9 cellular contexts compared by ENCODE assay signal in the genomic region with DNA sequence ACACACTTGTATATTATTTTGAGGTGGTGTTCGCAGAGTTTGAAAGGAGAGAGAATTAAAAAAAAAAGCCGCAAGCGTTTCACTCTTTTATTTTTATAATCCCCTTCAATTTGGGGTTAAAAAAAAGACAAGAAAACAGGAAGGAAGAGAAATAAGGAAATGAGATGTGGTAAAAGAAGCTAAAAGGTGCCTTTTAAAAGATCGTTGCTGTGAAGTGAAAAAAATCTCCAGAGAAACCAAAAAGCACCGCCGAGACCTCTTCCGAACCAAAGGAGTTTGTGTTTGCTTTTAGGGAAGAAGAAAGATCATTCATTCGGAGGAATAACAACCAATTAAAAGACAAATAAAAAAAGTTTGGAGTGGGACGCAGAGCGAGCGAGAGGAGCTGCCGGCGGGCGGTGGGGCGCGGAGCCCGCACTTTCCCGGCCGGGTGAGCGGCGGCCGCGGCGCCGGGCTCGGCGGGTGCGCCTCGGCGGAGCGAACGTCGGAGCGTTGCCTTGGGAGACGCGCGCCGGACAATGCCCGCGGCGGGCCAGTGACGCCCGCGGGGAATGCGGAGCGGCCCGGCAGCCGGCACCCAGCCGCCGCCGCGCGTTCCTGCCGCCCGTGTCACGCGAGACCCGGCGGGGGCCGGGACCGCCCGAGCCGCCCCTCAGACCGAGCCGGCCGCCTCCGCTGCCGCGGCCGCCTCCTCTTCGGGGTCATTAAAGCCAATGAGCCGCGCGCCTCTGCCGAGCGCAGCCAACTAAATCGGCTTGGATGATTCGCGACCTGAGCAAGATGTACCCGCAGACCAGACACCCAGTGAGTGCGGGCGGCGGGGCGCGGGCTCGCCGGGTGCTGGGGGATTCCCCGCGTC. TPM values are rescaled to one million over a fixed set of nuclear protein-coding genes. Genes with fewer than 3 reads are reported as not detected.
DNase-seq lines count a peak whose midpoint lies in the region; ATAC-seq, FAIRE-seq and TF ChIP-seq lines count a peak whose summit lies in the region.
"Had no signal": no experiment of that assay in that cellular context is flagged by ENCODE, and none has a peak within 500 bp of the region (broad histone marks: within the 10 kb centered on the region; RNA-seq: fewer than 3 reads in every experiment).

No MANE protein-coding gene starts in this region.

- TF ChIP-seq CTCF in H9 (conservative IDR thresholded peaks at IDR 0.05) (no peak), breast epithelium (IDR thresholded peaks at IDR 0.05) (no peak)

- H3K79me2 ChIP-seq in H9 (ENCODE audit: insufficient read depth, low read length) = peaks cover 3% of the 10 kb centered on the region; the same call in 1 of the 2 replicates

- H2BK20ac ChIP-seq in H9 (ENCODE audit: low read depth, low read length, poor library complexity, severe bottlenecking) = no peak overlapping the region

- no peak overlapping the region for H4K8ac ChIP-seq in H9 (replicated peaks; ENCODE audit: insufficient read length, low read depth, low read length)

- peak overlapping the region; percentile 60 for H3K18ac ChIP-seq in H9 (ENCODE audit: insufficient read length, low read depth, low read length)

- CTCF ChIA-PET in CD8-positive, alpha-beta memory T cell (lab: Charles Lee) = interaction anchor here (0.7 to 1.6 kb wide), 10 partner anchors 8 to 133 kb away, joined by 3 to 5 read pairs (median 3); no protein-coding TSS in a partner anchor

- no peak overlapping the region for H3K4ac ChIP-seq in H9 (ENCODE audit: low read depth, low read length)

- FAIRE-seq in islet of Langerhans (lab: Jason Lieb, UNC) (peak; percentile 70), small intestine (lab: Jason Lieb, UNC) (no peak)

- H3K4me3 Mint-ChIP-seq in CD8-positive, alpha-beta memory T cell = peak overlapping the region in 6 of 7 donors; percentile 74 to 97 (median 94)
- H3K4me3 Mint-ChIP-seq in H9 = peak overlapping the region; percentile 81 to 89

- H3K9me3 ChIP-seq in CD8-positive, alpha-beta memory T cell (ENCODE audit: low read length) = no peaks in the 10 kb centered on the region
- H3K9me3 ChIP-seq in H9 (ENCODE audit: control insufficient read depth, low read depth, low read length) (no peaks in the 10 kb centered on the region), breast epithelium (peaks cover 0 to 6% of the 10 kb centered on the region in 2 donors), small intestine (ENCODE audit: control insufficient read depth, low read depth) (no peaks in the 10 kb centered on the region)

- peaks cover 36 to 47% (median 45%) of the 10 kb centered on the region in 3 donors for H3K4me1 Mint-ChIP-seq in CD8-positive, alpha-beta memory T cell
- peaks cover 23 to 31% of the 10 kb centered on the region in 2 experiments for H3K4me1 Mint-ChIP-seq in H9

- H2BK5ac ChIP-seq in H9 (ENCODE audit: insufficient read length, low read length) = no peak overlapping the region

- H3K36me3 Mint-ChIP-seq in CD8-positive, alpha-beta memory T cell = peaks cover 0 to 18% (median 3%) of the 10 kb centered on the region in 3 donors
- peaks cover 2 to 31% (median 14%) of the 10 kb centered on the region in 3 experiments; a peak in 6 of 7 replicates for H3K36me3 Mint-ChIP-seq in H9 (ENCODE audit: insufficient read depth in 1 of 3, low read depth in 3 of 3)

- H3T11ph ChIP-seq in H9 (ENCODE audit: low read length) = no peak overlapping the region

- no peak overlapping the region for H2AFZ ChIP-seq in H9 (ENCODE audit: low read length)

- POLR2A ChIA-PET in CD8-positive, alpha-beta memory T cell (lab: Charles Lee) = interaction anchor here (0.5 to 2.2 kb wide), 21 partner anchors 8 to 311 kb away, joined by 3 to 33 read pairs (median 3); no protein-coding TSS in a partner anchor

- no peak overlapping the region for H4K91ac ChIP-seq in H9 (ENCODE audit: insufficient read length, low read depth, low read length)

- peaks cover 18% of the 10 kb centered on the region for H3K23me2 ChIP-seq in H9 (ENCODE audit: insufficient read length, low read depth, low read length, poor library complexity, severe bottlenecking)

- no peak overlapping the region for H4K5ac ChIP-seq in H9 (ENCODE audit: insufficient read length, low read depth, low read length)

- H4K20me1 ChIP-seq in H9 (ENCODE audit: control insufficient read depth, insufficient read depth, insufficient read length) = no peaks in the 10 kb centered on the region

- H2AK5ac ChIP-seq in H9 (ENCODE audit: insufficient read length, low read length) = no peak overlapping the region

- H3K9me3 Mint-ChIP-seq in CD8-positive, alpha-beta memory T cell = peaks cover 0 to 3% (median 0%) of the 10 kb centered on the region in 5 donors
- H3K9me3 Mint-ChIP-seq in H9 = peaks cover 4% of the 10 kb centered on the region in 2 experiments; a peak in 3 of 5 replicates
- H3K9me3 Mint-ChIP-seq: T-helper 1 cell treated with Interleukin-12 subunit alpha and Interleukin-12 subunit beta and Interleukin-4 antibody, amounts not matched to agents 30 μg/mL and 1 μg/mL, for 36 hours had no signal

- H2BK120ac ChIP-seq in H9 (ENCODE audit: low read depth, low read length, poor library complexity, severe bottlenecking) = no peak overlapping the region

- ATAC-seq in GM19035 (IDR thresholded peaks at IDR 0.05; ENCODE audit: unreplicated experiment) = no peak

- H3K4me2 ChIP-seq in H9 (ENCODE audit: insufficient read depth, insufficient read length, low read length) = peak overlapping the region; percentile 58

- H3K56ac ChIP-seq in H9 (ENCODE audit: insufficient read length, low read depth, low read length) = no peak overlapping the region

- peak overlapping the region; percentile 79 for H3K4me3 ChIP-seq in CD8-positive, alpha-beta memory T cell (ENCODE audit: low read length)
- H3K4me3 ChIP-seq in breast epithelium = peak overlapping the region; percentile 85 to 97 (median 96)
- peak overlapping the region; percentile 96 to 99 for H3K4me3 ChIP-seq in small intestine (ENCODE audit: low read depth in 1 of 2, low read length in 2 of 2)

- peak overlapping the region; percentile 90 for H3K9ac ChIP-seq in H9 (ENCODE audit: extremely low read depth, insufficient read length, low read length)

- H3K23ac ChIP-seq in H9 (ENCODE audit: insufficient read length, low read depth, low read length) = no peak overlapping the region

- intact Hi-C loops in breast epithelium (cut with DNase I; ENCODE audit: low total_unique reads) = no loop called here

- no peak for TF ChIP-seq POLR2A in breast epithelium (IDR thresholded peaks at IDR 0.05)

- H3K27me3 Mint-ChIP-seq in CD8-positive, alpha-beta memory T cell = peaks cover 4 to 7% of the 10 kb centered on the region in 2 donors
- H3K27me3 Mint-ChIP-seq in H9 (ENCODE audit: low read depth) = peaks cover 7% of the 10 kb centered on the region

- peak overlapping the region; percentile 76 for H3K27ac ChIP-seq in CD8-positive, alpha-beta memory T cell (ENCODE audit: low read depth, low read length)
- H3K27ac ChIP-seq in H9 (ENCODE audit: insufficient read length, low read depth, low read length) (no peak overlapping the region), breast epithelium (peak overlapping the region; percentile 97), small intestine (ENCODE audit: low read depth in 1 of 2, low read length in 1 of 2) (peak overlapping the region; percentile 85 to 98)

- H3K27ac Mint-ChIP-seq in CD8-positive, alpha-beta memory T cell = peak overlapping the region in 3 of 8 donors; percentile 36 to 75 (median 38)
- H3K27ac Mint-ChIP-seq in H9 = no peak overlapping the region

- no peaks in the 10 kb centered on the region for H3K36me3 ChIP-seq in CD8-positive, alpha-beta memory T cell (ENCODE audit: insufficient read depth, low read length)
- H3K36me3 ChIP-seq in breast epithelium (no peaks in the 10 kb centered on the region), small intestine (ENCODE audit: control insufficient read depth in 2 of 2, insufficient read depth in 2 of 2, low read length in 2 of 2) (no peaks in the 10 kb centered on the region)

- H2BK15ac ChIP-seq in H9 (ENCODE audit: low read depth, low read length) = no peak overlapping the region

- no peaks in the 10 kb centered on the region for H3K27me3 ChIP-seq in CD8-positive, alpha-beta memory T cell (ENCODE audit: insufficient read depth, low read length, poor library complexity, severe bottlenecking)
- H3K27me3 ChIP-seq in H9 (ENCODE audit: insufficient read depth, low read length) = no peaks in the 10 kb centered on the region
- no peaks in the 10 kb centered on the region for H3K27me3 ChIP-seq in breast epithelium
- H3K27me3 ChIP-seq in small intestine (ENCODE audit: control insufficient read depth in 2 of 2, insufficient read depth in 2 of 2, low read length in 2 of 2) = no peaks in the 10 kb centered on the region

- H3K4me1 ChIP-seq in CD8-positive, alpha-beta memory T cell (ENCODE audit: insufficient read depth, low read length) = peaks cover 33% of the 10 kb centered on the region
- H3K4me1 ChIP-seq in H9 (ENCODE audit: insufficient read depth, low read length) = peaks cover 3% of the 10 kb centered on the region; the same call in 1 of the 2 replicates
- no peaks in the 10 kb centered on the region for H3K4me1 ChIP-seq in breast epithelium
- peaks cover 7 to 8% of the 10 kb centered on the region in 2 donors for H3K4me1 ChIP-seq in small intestine (ENCODE audit: control insufficient read depth in 2 of 2, insufficient read depth in 1 of 2, low read depth in 1 of 2, low read length in 1 of 2)

- H2BK12ac ChIP-seq in H9 (ENCODE audit: insufficient read length, low read depth, low read length) = no peak overlapping the region

- peak in 2 of 5 donors; percentile 52 to 58 for DNase-seq in CD8-positive, alpha-beta memory T cell
- peak; percentile 42 for DNase-seq in H9
- peak; percentile 17 for DNase-seq in SK-MEL-5 (ENCODE audit: low read depth, low spot score)
- peak in 1 of 2 donors; percentile 40 for DNase-seq in breast epithelium (ENCODE audit: low spot score in 2 of 2)
- peak; percentile 28 for DNase-seq in small intestine
- no peak for DNase-seq in hippocampal formation (lab: John Stamatoyannopoulos, UW)

- WGBS in H9 (ENCODE audit: extremely low coverage, insufficient read length, low lambda C conversion rate) = no CpG with 5 or more reads among the region's 89 CpGs
- 0 to 1% (median 0%) methylated on average over 74 to 89 of the region's 89 CpGs for WGBS in small intestine, 3 donors

- in situ Hi-C loops in SK-MEL-5 (cut with HindIII; ENCODE audit: low pct_unique_long_range_greater_than_20kb, low sequenced_read_pairs) = no loop called here

- H3K79me1 ChIP-seq in H9 (ENCODE audit: insufficient read depth, low read depth, low read length, poor library complexity, severe bottlenecking) = no peaks in the 10 kb centered on the region

- peak overlapping the region; percentile 90 for H3K14ac ChIP-seq in H9 (ENCODE audit: insufficient read depth, low read length)

RNA-seq across cellular contexts. Expression of gene TLE4, which starts 0.5 kb away (rescaled TPM):
- 10 to 100 TPM; 28.1 to 29.2 TPM for total RNA-seq in CD8-positive, alpha-beta memory T cell
- 41.6 TPM for polyA plus RNA-seq in CD8-positive, alpha-beta memory T cell
- total RNA-seq in H9 (2021) (35.1 and 36.5 TPM in 2 replicates), breast epithelium (10 to 100 TPM; 25.0 to 47.0 (median 35.1) TPM)
- 0.96 and 1.3 TPM in 2 replicates for total RNA-seq in SK-MEL-5 (2014; rRNA removed; shearing (Covaris generic))
- polyA plus RNA-seq in SK-MEL-5 (2015; cell fraction: cytosol; rRNA removed) = 3.5 and 10.9 TPM in 2 replicates
- polyA plus RNA-seq in SK-MEL-5 (2015; cell fraction: nucleus; rRNA removed) = 4.8 and 18.2 TPM in 2 replicates
- 1 to 10 TPM; 4.0 to 8.4 (median 8.0) TPM for polyA plus RNA-seq in small intestine

Comparison
In these comparisons a context has a peak if more than half of its experiments do, and no peak if none do; other contexts are left out.
1. DNase-seq: peak in H9 (single experiment), SK-MEL-5 (single experiment) and small intestine (single experiment); none in hippocampal formation (0 of 2).
2. RNA of gene TLE4, which starts 0.5 kb away (total RNA-seq): 25.0 to 47.0 TPM in breast epithelium, 35.1 to 36.5 TPM in H9 and 28.1 to 29.2 TPM in CD8-positive, alpha-beta memory T cell; 0.96 to 1.3 TPM in SK-MEL-5; every median in the first group is over 10 times any median in the second.
3. Peak in every context shown above with its lines, with median percentiles within 50 percentile points of each other: H3K4me3 ChIP-seq.